ENCODE assay signal across 20 cellular contexts in the genomic region with DNA sequence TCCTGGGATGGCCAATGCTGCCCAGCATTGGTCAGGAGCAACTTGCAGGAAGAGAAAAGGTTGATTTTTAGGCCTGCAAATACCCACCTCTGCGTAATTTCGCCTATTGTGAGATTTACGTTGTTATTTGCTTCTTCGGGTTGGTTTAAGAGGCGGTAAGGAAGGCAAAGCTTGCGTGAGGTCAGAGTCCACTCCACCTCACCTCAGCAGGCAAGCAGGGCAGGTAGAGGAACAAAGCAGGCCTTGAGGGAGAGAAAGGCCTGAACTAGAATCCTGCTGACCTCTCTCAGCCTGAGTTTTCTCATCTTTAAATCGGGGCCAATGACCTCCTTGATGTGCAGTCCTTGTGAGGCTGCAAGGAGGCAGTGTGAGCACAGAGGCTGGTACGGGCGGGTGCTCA.
"Had no signal": no experiment of that assay in that cellular context is flagged by ENCODE, and none has a peak within 500 bp of the region (broad histone marks: within the 10 kb centered on the region; RNA-seq: fewer than 3 reads in every experiment).

No MANE protein-coding gene starts in this region.

- H3K4me1 ChIP-seq: esophagus squamous epithelium had no signal

- H3K36me3 Mint-ChIP-seq: activated naive CD8-positive, alpha-beta T cell treated with anti-CD3 and anti-CD28 coated beads for 36 hours; immature natural killer cell; natural killer cell had no signal

- H3K36me3 ChIP-seq: esophagus squamous epithelium, heart right ventricle, tibial nerve had no signal

- H3K4me3 ChIP-seq: esophagus squamous epithelium, heart right ventricle, tibial nerve had no signal

- DNase-seq: activated CD4-positive, alpha-beta T cell treated with anti-CD3 and anti-CD28 coated beads, Interleukin-2, amount 50 U/mL, for 4 hours; activated CD4-positive, CD25-positive, alpha-beta regulatory T cell treated with anti-CD3 and anti-CD28 coated beads, Interleukin-2, amount 50 U/mL, for 72 hours; activated gamma-delta T cell; activated naive CD8-positive, alpha-beta T cell treated with anti-CD3 and anti-CD28 coated beads for 36 hours; amniotic stem cell; dermis blood vessel endothelial cell; effector memory CD4-positive, alpha-beta T cell; esophagus squamous epithelium; immature natural killer cell; mesenchymal stem cell; natural killer cell; occipital lobe; posterior cingulate gyrus; retina; stimulated activated CD4-positive, alpha-beta T cell treated with anti-CD3 and anti-CD28 coated beads, Interleukin-12 subunit alpha, Interleukin-12 subunit beta, amount 100 ng/mL, for 4 hours; stimulated activated CD4-positive, alpha-beta T cell treated with anti-CD3 and anti-CD28 coated beads, Interleukin-1b, Interleukin-23, amount 100 ng/mL, for 48 hours; stimulated activated naive CD8-positive, alpha-beta T cell treated with anti-CD3 and anti-CD28 coated beads, Interleukin-15, Interleukin-2, amounts not matched to agents 100 U/mL and 50 U/mL, for 24 hours had no signal

- ATAC-seq: stimulated activated naive CD8-positive, alpha-beta T cell treated with anti-CD3 and anti-CD28 coated beads, Interleukin-15, Interleukin-2, amounts not matched to agents 100 U/mL and 50 U/mL, for 24 hours had no signal

- H3K4me1 Mint-ChIP-seq: activated naive CD8-positive, alpha-beta T cell treated with anti-CD3 and anti-CD28 coated beads for 36 hours; immature natural killer cell had no signal

- H3K9me3 ChIP-seq: esophagus squamous epithelium, heart right ventricle, tibial nerve had no signal

- H3K9me3 Mint-ChIP-seq: activated naive CD8-positive, alpha-beta T cell treated with anti-CD3 and anti-CD28 coated beads for 36 hours; immature natural killer cell; natural killer cell; T-helper 1 cell treated with Interleukin-12 subunit alpha and Interleukin-12 subunit beta and Interleukin-4 antibody, amounts not matched to agents 30 μg/mL and 1 μg/mL, for 36 hours had no signal

- H3K27ac Mint-ChIP-seq: activated naive CD8-positive, alpha-beta T cell treated with anti-CD3 and anti-CD28 coated beads for 36 hours; immature natural killer cell; natural killer cell; T-helper 1 cell treated with Interleukin-12 subunit alpha and Interleukin-12 subunit beta and Interleukin-4 antibody, amounts not matched to agents 30 μg/mL and 1 μg/mL, for 36 hours had no signal

- H3K4me3 Mint-ChIP-seq: activated naive CD8-positive, alpha-beta T cell treated with anti-CD3 and anti-CD28 coated beads for 36 hours; immature natural killer cell; natural killer cell; T-helper 1 cell treated with Interleukin-12 subunit alpha and Interleukin-12 subunit beta and Interleukin-4 antibody, amounts not matched to agents 30 μg/mL and 1 μg/mL, for 36 hours had no signal

- H3K27ac ChIP-seq: esophagus squamous epithelium, heart right ventricle, tibial nerve had no signal

- H3K27me3 ChIP-seq: tibial nerve had no signal
